Comparison of ENCODE assay signal across 23 cellular contexts in the genomic region with DNA sequence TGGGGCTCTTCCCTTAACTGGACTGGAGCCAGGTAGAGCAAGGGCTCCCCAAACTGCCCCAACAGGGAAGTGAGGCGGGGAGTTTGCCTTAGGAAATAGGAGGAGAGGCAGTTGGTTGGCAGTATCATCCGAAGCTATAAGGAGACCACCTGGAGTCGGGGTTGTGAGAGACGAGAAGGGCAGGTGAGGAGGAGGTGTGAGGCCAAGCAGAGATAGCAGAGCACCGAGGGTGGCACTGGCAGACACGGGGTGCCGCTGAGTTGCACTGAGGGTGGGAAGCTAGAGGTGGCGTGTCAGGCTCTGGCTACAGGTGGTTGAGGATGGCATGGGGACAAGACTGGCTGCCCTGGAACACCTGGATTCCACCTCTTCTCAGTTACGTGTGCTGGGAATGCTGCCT. TPM values are rescaled to one million over a fixed set of nuclear protein-coding genes. Genes with fewer than 3 reads are reported as not detected.
DNase-seq lines count a peak whose midpoint lies in the region; ATAC-seq and TF ChIP-seq lines count a peak whose summit lies in the region.
"Had no signal": no experiment of that assay in that cellular context is flagged by ENCODE, and none has a peak within 500 bp of the region (broad histone marks: within the 10 kb centered on the region; RNA-seq: fewer than 3 reads in every experiment).

No MANE protein-coding gene starts in this region.

- intact Hi-C loops in MCF 10A (cut with micrococcal nuclease) (no loop called here), breast epithelium (cut with DNase I; ENCODE audit: low total_unique reads) (no loop called here), sigmoid colon (cut with DNase I) (no loop called here)

- H2AK5ac ChIP-seq in neuronal stem cell (ENCODE audit: low read depth, low read length): peak overlapping the region; percentile 71

- H2AFZ ChIP-seq in neuronal stem cell (ENCODE audit: low read length): no peak overlapping the region

- H4K91ac ChIP-seq in neuronal stem cell (ENCODE audit: low read depth, low read length, poor library complexity): no peak overlapping the region

- H3K9ac ChIP-seq in neuronal stem cell (ENCODE audit: low read depth, low read length, poor library complexity): no peak overlapping the region
- H3K9ac ChIP-seq: BLaER1 treated with 17β-estradiol and CSF1 and Interleukin-3, amounts not matched to agents 10 nM and 100 nM had no signal

- WGBS in neuronal stem cell (ENCODE audit: extremely low coverage in 2 of 2, insufficient read length in 2 of 2, insufficient replicate concordance in 1 of 2), 2 donors: no CpG with 5 or more reads among the region's 9 CpGs
- 66 to 82% methylated on average over 9 of the region's 9 CpGs for WGBS in sigmoid colon, 2 donors
- 92 to 93% methylated on average over 9 of the region's 9 CpGs for WGBS in tibial nerve, 2 donors

- ATAC-seq in T-cell (replicated peaks in 1 of 4): no peak
- ATAC-seq: HCT116 had no signal

- no peak overlapping the region for H3K4ac ChIP-seq in neuronal stem cell (ENCODE audit: low read length)

- no peak overlapping the region for H3K23ac ChIP-seq in neuronal stem cell (ENCODE audit: low read depth, low read length, poor library complexity)

- peak overlapping the region; percentile 78 for H2BK12ac ChIP-seq in neuronal stem cell (ENCODE audit: low read length)

- H3K9me3 Mint-ChIP-seq in MCF 10A (ENCODE audit: unreplicated experiment) (no peaks in the 10 kb centered on the region), T-cell (no peaks in the 10 kb centered on the region)
- H3K9me3 Mint-ChIP-seq: CD4-positive, alpha-beta T cell; CD8-positive, alpha-beta memory T cell; H9 had no signal

- H3K27ac ChIP-seq in breast epithelium (no peak overlapping the region), neuronal stem cell (replicated peaks; ENCODE audit: low read length) (no peak overlapping the region), sigmoid colon (no peak overlapping the region), tibial nerve (no peak overlapping the region)
- H3K27ac ChIP-seq: 22Rv1; BLaER1 treated with 17β-estradiol and CSF1 and Interleukin-3, amounts not matched to agents 10 nM and 100 nM had no signal

- H3K36me3 Mint-ChIP-seq in MCF 10A (ENCODE audit: insufficient read depth, unreplicated experiment) (no peaks in the 10 kb centered on the region), T-cell (no peaks in the 10 kb centered on the region)
- H3K36me3 Mint-ChIP-seq: CD14-positive monocyte; CD8-positive, alpha-beta memory T cell had no signal

- BruUV-seq in MCF 10A (replicated peaks; lab: Mats Ljungman, UMichigan): no TSS peak

- H3K79me1 ChIP-seq in neuronal stem cell (ENCODE audit: low read depth, low read length): no peaks in the 10 kb centered on the region

- TF ChIP-seq CTCF in MCF 10A (IDR thresholded peaks at IDR 0.05; ENCODE audit: unreplicated experiment): no peak
- TF ChIP-seq CTCF in breast epithelium (IDR thresholded peaks at IDR 0.05): no peak
- no peak for TF ChIP-seq CTCF in sigmoid colon (IDR thresholded peaks at IDR 0.05)
- no peak for TF ChIP-seq CTCF in tibial nerve (IDR thresholded peaks at IDR 0.05)

- TF ChIP-seq POLR2A in breast epithelium (IDR thresholded peaks at IDR 0.05) (no peak), sigmoid colon (IDR thresholded peaks at IDR 0.05) (no peak), tibial nerve (IDR thresholded peaks at IDR 0.05) (no peak)

- TF ChIP-seq EP300 in sigmoid colon (IDR thresholded peaks at IDR 0.05): no peak
- no peak for TF ChIP-seq EP300 in tibial nerve (IDR thresholded peaks at IDR 0.05)

- peak overlapping the region; percentile 6 for H3K27ac Mint-ChIP-seq in MCF 10A (ENCODE audit: low read depth, unreplicated experiment)
- H3K27ac Mint-ChIP-seq in T-cell: no peak overlapping the region
- H3K27ac Mint-ChIP-seq: CD4-positive, alpha-beta T cell; CD8-positive, alpha-beta memory T cell had no signal

- H3K4me1 Mint-ChIP-seq in MCF 10A (ENCODE audit: insufficient read depth, unreplicated experiment): no peaks in the 10 kb centered on the region
- no peaks in the 10 kb centered on the region for H3K4me1 Mint-ChIP-seq in T-cell
- H3K4me1 Mint-ChIP-seq: CD14-positive monocyte; CD8-positive, alpha-beta memory T cell; H9 had no signal

- POLR2A ChIA-PET in MCF 10A (lab: Yijun Ruan, JAX): no interaction called here
- POLR2A ChIA-PET in T-cell (lab: Charles Lee): no interaction called here

- no peak overlapping the region for H2BK120ac ChIP-seq in neuronal stem cell (ENCODE audit: low read depth, low read length)

- H3K4me1 ChIP-seq in breast epithelium (no peaks in the 10 kb centered on the region), neuronal stem cell (ENCODE audit: control insufficient read depth in 2 of 2, insufficient read depth in 1 of 2, low read depth in 1 of 2, low read length in 2 of 2) (no peaks in the 10 kb centered on the region), sigmoid colon (peaks cover 0 to 6% (median 0%) of the 10 kb centered on the region in 4 donors), tibial nerve (no peaks in the 10 kb centered on the region)
- H3K4me1 ChIP-seq: BE2C had no signal

- H2BK5ac ChIP-seq in neuronal stem cell (ENCODE audit: low read length): no peak overlapping the region

- no peak overlapping the region for H2BK15ac ChIP-seq in neuronal stem cell (ENCODE audit: low read length)

- no peak overlapping the region for H3K18ac ChIP-seq in neuronal stem cell (ENCODE audit: low read length)

- H3K36me3 ChIP-seq in breast epithelium: no peaks in the 10 kb centered on the region
- no peaks in the 10 kb centered on the region for H3K36me3 ChIP-seq in neuronal stem cell (replicated peaks in 1 of 2; ENCODE audit: control insufficient read depth in 2 of 2, insufficient read depth in 2 of 2, low read length in 2 of 2)
- H3K36me3 ChIP-seq in sigmoid colon: no peaks in the 10 kb centered on the region
- no peaks in the 10 kb centered on the region for H3K36me3 ChIP-seq in tibial nerve
- H3K36me3 ChIP-seq: BE2C; BLaER1 treated with 17β-estradiol and CSF1 and Interleukin-3, amounts not matched to agents 10 nM and 100 nM had no signal

- H3K4me3 Mint-ChIP-seq in MCF 10A (ENCODE audit: unreplicated experiment) (no peak overlapping the region), T-cell (no peak overlapping the region)
- H3K4me3 Mint-ChIP-seq: CD14-positive monocyte; CD4-positive, alpha-beta T cell; CD8-positive, alpha-beta memory T cell; H9 had no signal

- H3K14ac ChIP-seq in neuronal stem cell (ENCODE audit: low read length): peak overlapping the region; percentile 86

- H3K4me3 ChIP-seq in breast epithelium: no peak overlapping the region
- no peak overlapping the region for H3K4me3 ChIP-seq in neuronal stem cell (ENCODE audit: low read length in 2 of 2)
- H3K4me3 ChIP-seq in sigmoid colon: no peak overlapping the region
- H3K4me3 ChIP-seq in tibial nerve: no peak overlapping the region
- H3K4me3 ChIP-seq: BLaER1 treated with 17β-estradiol and CSF1 and Interleukin-3, amounts not matched to agents 10 nM and 100 nM had no signal

- H3K4me2 ChIP-seq in neuronal stem cell (ENCODE audit: insufficient read depth, low read length, poor library complexity, severe bottlenecking): no peak overlapping the region
- H3K4me2 ChIP-seq: BLaER1 treated with 17β-estradiol and CSF1 and Interleukin-3, amounts not matched to agents 10 nM and 100 nM had no signal

- CTCF ChIA-PET in MCF 10A (lab: Yijun Ruan, JAX): interaction anchor here (0.5 to 0.6 kb wide), 2 partner anchors 46 to 272 kb away, joined by 3 to 4 read pairs; no protein-coding TSS in a partner anchor
- CTCF ChIA-PET in T-cell (lab: Charles Lee): no interaction called here

- H3K9me3 ChIP-seq in breast epithelium (no peaks in the 10 kb centered on the region), neuronal stem cell (replicated peaks in 1 of 2; ENCODE audit: control insufficient read depth in 2 of 2, insufficient read depth in 1 of 2, low read depth in 1 of 2, low read length in 2 of 2) (no peaks in the 10 kb centered on the region), sigmoid colon (no peaks in the 10 kb centered on the region), tibial nerve (no peaks in the 10 kb centered on the region)
- H3K9me3 ChIP-seq: BE2C had no signal

- no peak for DNase-seq in MCF 10A (ENCODE audit: unreplicated experiment)
- DNase-seq in breast epithelium (ENCODE audit: low spot score in 2 of 2): no peak
- no peak for DNase-seq in neuronal stem cell (ENCODE audit: low spot score)
- peak; percentile 29 for DNase-seq in sigmoid colon
- DNase-seq in NCI-H2081 (lab: John Stamatoyannopoulos, UW): no peak
- DNase-seq in tibial nerve (ENCODE audit: low spot score in 2 of 2): no peak
- DNase-seq in T-cell: no peak
- no peak for DNase-seq in COR-L47 (lab: John Stamatoyannopoulos, UW)
- DNase-seq: AML-193; BE2C; Calu3; CD4-positive, alpha-beta T cell; CD8-positive, alpha-beta memory T cell; DMS53; DMS79 treated with DMSO at 0.1 percent for 48 hours; GF-D8; GOT3; H9 had no signal

- peaks cover 12% of the 10 kb centered on the region for H3K27me3 Mint-ChIP-seq in MCF 10A (ENCODE audit: insufficient read depth, unreplicated experiment)
- peaks cover 12 to 15% of the 10 kb centered on the region in 2 donors for H3K27me3 Mint-ChIP-seq in T-cell

- H3K27me3 ChIP-seq in breast epithelium: no peaks in the 10 kb centered on the region
- H3K27me3 ChIP-seq in neuronal stem cell (ENCODE audit: control insufficient read depth in 3 of 3, insufficient read depth in 3 of 3, low read depth in 1 of 3, low read length in 3 of 3): peaks cover 0 to 18% (median 0%) of the 10 kb centered on the region in 3 experiments
- H3K27me3 ChIP-seq in sigmoid colon: no peaks in the 10 kb centered on the region
- no peaks in the 10 kb centered on the region for H3K27me3 ChIP-seq in tibial nerve
- H3K27me3 ChIP-seq: BE2C; BLaER1 treated with 17β-estradiol and CSF1 and Interleukin-3, amounts not matched to agents 10 nM and 100 nM had no signal

- H4K8ac ChIP-seq in neuronal stem cell (ENCODE audit: low read depth, low read length): no peak overlapping the region

RNA-seq across cellular contexts. Expression of a gene that starts 17.2 kb away (rescaled TPM):
- 0.29 and 0.70 TPM in 2 replicates for total RNA-seq in MCF 10A (2022)
- total RNA-seq in breast epithelium: under 1 TPM in 2 of 3 donors, not detected in 1; 0.15 to 0.16 TPM
- 0.07 TPM for polyA plus RNA-seq in neuronal stem cell (2013, experiment 1 of 2)
- 0.01 TPM for polyA plus RNA-seq in neuronal stem cell (2013, experiment 2 of 2)
- 1 to 10 TPM in 1 of 4 donors, under 1 TPM in 2, not detected in 1; 0.14 to 1.2 (median 0.55) TPM for total RNA-seq in sigmoid colon
- polyA plus RNA-seq in sigmoid colon: under 1 TPM; 0.46 to 0.76 (median 0.60) TPM
- under 1 TPM; 0.30 to 0.98 (median 0.65) TPM for total RNA-seq in tibial nerve
- total RNA-seq in T-cell: under 1 TPM in 3 of 5 donors, not detected in 2; 0.09 to 0.49 (median 0.22) TPM
- total RNA-seq: CD4-positive, alpha-beta T cell; CD8-positive, alpha-beta memory T cell; Daoy had no signal
- polyA plus RNA-seq: CD14-positive monocyte; CD8-positive, alpha-beta memory T cell had no signal
